ENCODE assay signal across 1 cellular context in genomic region chr13:29758591-29759114, GRCh38.
TF ChIP-seq lines count a peak whose summit lies in the region.

No MANE protein-coding gene starts in this region.

TF ChIP-seq in GM12878, 131 proteins besides CTCF, POLR2A, EP300 and RAD21 (continued from another document and continues in another):
- TF ChIP-seq, protein P1, sequence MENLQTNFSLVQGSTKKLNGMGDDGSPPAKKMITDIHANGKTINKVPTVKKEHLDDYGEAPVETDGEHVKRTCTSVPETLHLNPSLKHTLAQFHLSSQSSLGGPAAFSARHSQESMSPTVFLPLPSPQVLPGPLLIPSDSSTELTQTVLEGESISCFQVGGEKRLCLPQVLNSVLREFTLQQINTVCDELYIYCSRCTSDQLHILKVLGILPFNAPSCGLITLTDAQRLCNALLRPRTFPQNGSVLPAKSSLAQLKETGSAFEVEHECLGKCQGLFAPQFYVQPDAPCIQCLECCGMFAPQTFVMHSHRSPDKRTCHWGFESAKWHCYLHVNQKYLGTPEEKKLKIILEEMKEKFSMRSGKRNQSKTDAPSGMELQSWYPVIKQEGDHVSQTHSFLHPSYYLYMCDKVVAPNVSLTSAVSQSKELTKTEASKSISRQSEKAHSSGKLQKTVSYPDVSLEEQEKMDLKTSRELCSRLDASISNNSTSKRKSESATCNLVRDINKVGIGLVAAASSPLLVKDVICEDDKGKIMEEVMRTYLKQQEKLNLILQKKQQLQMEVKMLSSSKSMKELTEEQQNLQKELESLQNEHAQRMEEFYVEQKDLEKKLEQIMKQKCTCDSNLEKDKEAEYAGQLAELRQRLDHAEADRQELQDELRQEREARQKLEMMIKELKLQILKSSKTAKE (IDR thresholded peaks at IDR 0.05; ENCODE audit: low read depth, poor library complexity, severe bottlenecking): peak; percentile 99
- TF ChIP-seq DPF2 (IDR thresholded peaks at IDR 0.05) (peak; percentile 93), HDAC6 (IDR thresholded peaks at IDR 0.05; ENCODE audit: unreplicated experiment) (no peak), GATAD2B (conservative IDR thresholded peaks at IDR 0.05; ENCODE audit: low read depth) (peak; percentile 57; the same call in 1 of the 2 replicates), ZSCAN29 (IDR thresholded peaks at IDR 0.05) (no peak), EGR1 (IDR thresholded peaks at IDR 0.05; ENCODE audit: borderline replicate concordance in 1 of 2, low read depth in 2 of 2, low read length in 2 of 2) (no peak; a peak in 1 of 3 replicates), NFYA (IDR thresholded peaks at IDR 0.05; ENCODE audit: borderline replicate concordance, low read depth, low read length) (no peak), CBX3 (IDR thresholded peaks at IDR 0.05; ENCODE audit: borderline replicate concordance, low read depth) (no peak), SPI1 (IDR thresholded peaks at IDR 0.05; ENCODE audit: borderline replicate concordance, insufficient read depth, low read depth, low read length) (peak; percentile 75; the same call in 1 of the 2 replicates), FOXK2 (IDR thresholded peaks at IDR 0.05) (no peak), NFIC (IDR thresholded peaks at IDR 0.05; ENCODE audit: low read depth, low read length) (peak; percentile 87; the same call in 1 of the 2 replicates), IRF3 (IDR thresholded peaks at IDR 0.05) (no peak), TCF7 (IDR thresholded peaks at IDR 0.05; ENCODE audit: borderline replicate concordance) (peak; percentile 58; the same call in 1 of the 2 replicates), CBFB (IDR thresholded peaks at IDR 0.05; ENCODE audit: low read depth) (peak; percentile 87), ZNF274 (IDR thresholded peaks at IDR 0.05; ENCODE audit: insufficient read depth, insufficient read length) (no peak), IKZF1 (conservative IDR thresholded peaks at IDR 0.05) (peak; percentile 96), RAD51 (IDR thresholded peaks at IDR 0.05) (no peak), WRNIP1 (IDR thresholded peaks at IDR 0.05; ENCODE audit: borderline replicate concordance, low read depth, low read length) (no peak), BCL3 (IDR thresholded peaks at IDR 0.05; ENCODE audit: borderline replicate concordance, insufficient read depth, low read depth, low read length, poor library complexity, severe bottlenecking) (no peak), CHD4 (IDR thresholded peaks at IDR 0.05) (no peak), SUZ12 (IDR thresholded peaks at IDR 0.05; ENCODE audit: unreplicated experiment) (no peak), LARP7 (IDR thresholded peaks at IDR 0.05) (no peak), TARDBP (IDR thresholded peaks at IDR 0.05; ENCODE audit: borderline replicate concordance) (no peak), CEBPB (IDR thresholded peaks at IDR 0.05; ENCODE audit: borderline replicate concordance in 1 of 2, low read depth in 2 of 2, low read length in 2 of 2) (peak in 1 of 2 experiments; percentile 57; a peak in 1 of 4 replicates), NRF1 (conservative IDR thresholded peaks at IDR 0.05; ENCODE audit: low read depth, low read length) (no peak), BMI1 (IDR thresholded peaks at IDR 0.05; ENCODE audit: borderline replicate concordance) (peak; percentile 68; the same call in 1 of the 2 replicates), SMAD1 (IDR thresholded peaks at IDR 0.05; ENCODE audit: low read depth, partially characterized antibody) (no peak), ZNF384 (IDR thresholded peaks at IDR 0.05; ENCODE audit: borderline replicate concordance, low read depth, low read length) (no peak), EED (IDR thresholded peaks at IDR 0.05; ENCODE audit: low read depth) (peak; percentile 88), REST (IDR thresholded peaks at IDR 0.05; ENCODE audit: low read depth, low read length) (no peak), RBBP5 (conservative IDR thresholded peaks at IDR 0.05) (no peak), JUNB (IDR thresholded peaks at IDR 0.05) (peak; percentile 69), NFXL1 (IDR thresholded peaks at IDR 0.05; ENCODE audit: borderline replicate concordance) (no peak), SIX5 (IDR thresholded peaks at IDR 0.05; ENCODE audit: low read depth, low read length, severe bottlenecking) (no peak), KLF5 (IDR thresholded peaks at IDR 0.05; ENCODE audit: partially characterized antibody) (peak; percentile 62), CREM (IDR thresholded peaks at IDR 0.05; ENCODE audit: low read depth) (peak; percentile 90), RFX5 (IDR thresholded peaks at IDR 0.05; ENCODE audit: low read depth, low read length) (no peak), E2F8 (IDR thresholded peaks at IDR 0.05; ENCODE audit: low read depth, partially characterized antibody) (peak; percentile 35), MYB (IDR thresholded peaks at IDR 0.05; ENCODE audit: borderline replicate concordance, low read depth, low read length) (no peak), ATF7 (IDR thresholded peaks at IDR 0.05; ENCODE audit: low read depth) (peak; percentile 94), BCL11A (IDR thresholded peaks at IDR 0.05; ENCODE audit: low read depth, low read length) (no peak; the same call in 1 of the 2 replicates)
- TF ChIP-seq, protein P2, sequence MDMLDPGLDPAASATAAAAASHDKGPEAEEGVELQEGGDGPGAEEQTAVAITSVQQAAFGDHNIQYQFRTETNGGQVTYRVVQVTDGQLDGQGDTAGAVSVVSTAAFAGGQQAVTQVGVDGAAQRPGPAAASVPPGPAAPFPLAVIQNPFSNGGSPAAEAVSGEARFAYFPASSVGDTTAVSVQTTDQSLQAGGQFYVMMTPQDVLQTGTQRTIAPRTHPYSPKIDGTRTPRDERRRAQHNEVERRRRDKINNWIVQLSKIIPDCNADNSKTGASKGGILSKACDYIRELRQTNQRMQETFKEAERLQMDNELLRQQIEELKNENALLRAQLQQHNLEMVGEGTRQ (IDR thresholded peaks at IDR 0.05; ENCODE audit: borderline replicate concordance, low read depth, low read length): no peak
- TF ChIP-seq, protein P3, sequence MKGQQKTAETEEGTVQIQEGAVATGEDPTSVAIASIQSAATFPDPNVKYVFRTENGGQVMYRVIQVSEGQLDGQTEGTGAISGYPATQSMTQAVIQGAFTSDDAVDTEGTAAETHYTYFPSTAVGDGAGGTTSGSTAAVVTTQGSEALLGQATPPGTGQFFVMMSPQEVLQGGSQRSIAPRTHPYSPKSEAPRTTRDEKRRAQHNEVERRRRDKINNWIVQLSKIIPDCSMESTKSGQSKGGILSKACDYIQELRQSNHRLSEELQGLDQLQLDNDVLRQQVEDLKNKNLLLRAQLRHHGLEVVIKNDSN (IDR thresholded peaks at IDR 0.05; ENCODE audit: borderline replicate concordance, extremely low read length, insufficient read depth, low read depth, low read length): no peak
- TF ChIP-seq, protein P4, sequence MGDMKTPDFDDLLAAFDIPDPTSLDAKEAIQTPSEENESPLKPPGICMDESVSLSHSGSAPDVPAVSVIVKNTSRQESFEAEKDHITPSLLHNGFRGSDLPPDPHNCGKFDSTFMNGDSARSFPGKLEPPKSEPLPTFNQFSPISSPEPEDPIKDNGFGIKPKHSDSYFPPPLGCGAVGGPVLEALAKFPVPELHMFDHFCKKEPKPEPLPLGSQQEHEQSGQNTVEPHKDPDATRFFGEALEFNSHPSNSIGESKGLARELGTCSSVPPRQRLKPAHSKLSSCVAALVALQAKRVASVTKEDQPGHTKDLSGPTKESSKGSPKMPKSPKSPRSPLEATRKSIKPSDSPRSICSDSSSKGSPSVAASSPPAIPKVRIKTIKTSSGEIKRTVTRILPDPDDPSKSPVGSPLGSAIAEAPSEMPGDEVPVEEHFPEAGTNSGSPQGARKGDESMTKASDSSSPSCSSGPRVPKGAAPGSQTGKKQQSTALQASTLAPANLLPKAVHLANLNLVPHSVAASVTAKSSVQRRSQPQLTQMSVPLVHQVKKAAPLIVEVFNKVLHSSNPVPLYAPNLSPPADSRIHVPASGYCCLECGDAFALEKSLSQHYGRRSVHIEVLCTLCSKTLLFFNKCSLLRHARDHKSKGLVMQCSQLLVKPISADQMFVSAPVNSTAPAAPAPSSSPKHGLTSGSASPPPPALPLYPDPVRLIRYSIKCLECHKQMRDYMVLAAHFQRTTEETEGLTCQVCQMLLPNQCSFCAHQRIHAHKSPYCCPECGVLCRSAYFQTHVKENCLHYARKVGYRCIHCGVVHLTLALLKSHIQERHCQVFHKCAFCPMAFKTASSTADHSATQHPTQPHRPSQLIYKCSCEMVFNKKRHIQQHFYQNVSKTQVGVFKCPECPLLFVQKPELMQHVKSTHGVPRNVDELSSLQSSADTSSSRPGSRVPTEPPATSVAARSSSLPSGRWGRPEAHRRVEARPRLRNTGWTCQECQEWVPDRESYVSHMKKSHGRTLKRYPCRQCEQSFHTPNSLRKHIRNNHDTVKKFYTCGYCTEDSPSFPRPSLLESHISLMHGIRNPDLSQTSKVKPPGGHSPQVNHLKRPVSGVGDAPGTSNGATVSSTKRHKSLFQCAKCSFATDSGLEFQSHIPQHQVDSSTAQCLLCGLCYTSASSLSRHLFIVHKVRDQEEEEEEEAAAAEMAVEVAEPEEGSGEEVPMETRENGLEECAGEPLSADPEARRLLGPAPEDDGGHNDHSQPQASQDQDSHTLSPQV (IDR thresholded peaks at IDR 0.05): no peak
- TF ChIP-seq, protein P5, sequence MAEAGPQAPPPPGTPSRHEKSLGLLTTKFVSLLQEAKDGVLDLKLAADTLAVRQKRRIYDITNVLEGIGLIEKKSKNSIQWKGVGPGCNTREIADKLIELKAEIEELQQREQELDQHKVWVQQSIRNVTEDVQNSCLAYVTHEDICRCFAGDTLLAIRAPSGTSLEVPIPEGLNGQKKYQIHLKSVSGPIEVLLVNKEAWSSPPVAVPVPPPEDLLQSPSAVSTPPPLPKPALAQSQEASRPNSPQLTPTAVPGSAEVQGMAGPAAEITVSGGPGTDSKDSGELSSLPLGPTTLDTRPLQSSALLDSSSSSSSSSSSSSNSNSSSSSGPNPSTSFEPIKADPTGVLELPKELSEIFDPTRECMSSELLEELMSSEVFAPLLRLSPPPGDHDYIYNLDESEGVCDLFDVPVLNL (IDR thresholded peaks at IDR 0.05; ENCODE audit: low read depth, low read length): no peak
